ENCODE assay signal across 8 cellular contexts in the genomic region with DNA sequence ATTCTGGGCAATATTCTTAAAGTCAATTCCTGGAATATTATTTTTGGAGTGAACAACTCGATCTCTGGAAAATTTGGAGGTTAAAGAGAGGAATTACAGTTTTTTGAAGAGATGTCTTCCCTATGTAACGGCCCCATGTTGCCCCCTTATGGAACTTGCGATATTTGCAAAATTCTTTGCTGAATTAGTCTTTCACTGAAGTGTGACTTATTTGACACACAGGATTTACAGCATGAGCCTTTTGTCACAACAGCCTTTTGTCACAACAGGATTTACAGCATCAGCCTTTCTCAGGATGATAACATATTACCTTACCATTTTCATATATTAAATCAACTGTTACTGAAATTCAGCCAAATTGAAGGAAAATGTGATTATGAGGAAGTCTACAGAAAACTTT. TPM values are rescaled to one million over a fixed set of nuclear protein-coding genes. Genes with fewer than 3 reads are reported as not detected.
DNase-seq lines count a peak whose midpoint lies in the region; ATAC-seq and TF ChIP-seq lines count a peak whose summit lies in the region.

No MANE protein-coding gene starts in this region.

- POLR2A ChIA-PET in RWPE1 (lab: Yijun Ruan, JAX; ENCODE audit: low non-redundant PET): no interaction called here
- POLR2A ChIA-PET in naive thymus-derived CD8-positive, alpha-beta T cell (lab: Charles Lee): no interaction called here

- H3K4me3 Mint-ChIP-seq in naive thymus-derived CD8-positive, alpha-beta T cell: no peak overlapping the region

- H3K27ac Mint-ChIP-seq in naive thymus-derived CD8-positive, alpha-beta T cell: no peak overlapping the region

- H3K4me1 Mint-ChIP-seq in naive thymus-derived CD8-positive, alpha-beta T cell: peaks cover 9 to 24% (median 20%) of the 10 kb centered on the region in 4 donors

- no peak for ATAC-seq in naive thymus-derived CD8-positive, alpha-beta T cell
- no peak for ATAC-seq in HG03571 (IDR thresholded peaks at IDR 0.05; ENCODE audit: unreplicated experiment)

- CTCF ChIA-PET in RWPE1 (lab: Yijun Ruan, JAX): interaction anchor here (0.7 to 1.3 kb wide), 5 partner anchors 11 to 179 kb away, joined by 3 to 6 read pairs (median 4); no protein-coding TSS in a partner anchor

- H3K4me3 ChIP-seq in AG10803 (ENCODE audit: low read length): no peak overlapping the region
- H3K4me3 ChIP-seq in LNCaP clone FGC (ENCODE audit: low read depth, low read length): no peak overlapping the region

- H3K9me3 Mint-ChIP-seq in naive thymus-derived CD8-positive, alpha-beta T cell: no peaks in the 10 kb centered on the region

- TF ChIP-seq CTCF in AG10803 (conservative IDR thresholded peaks at IDR 0.05; ENCODE audit: low read length) (peak; percentile 71), GM13977 (IDR thresholded peaks at IDR 0.05; ENCODE audit: extremely low read depth, insufficient read depth, missing control alignments) (peak; percentile 50), LNCaP clone FGC (IDR thresholded peaks at IDR 0.05; ENCODE audit: control insufficient read depth, extremely low read depth, insufficient read depth) (peak; percentile 50), RWPE1 (conservative IDR thresholded peaks at IDR 0.05; ENCODE audit: low read depth) (peak; percentile 78)

- in situ Hi-C loops in GM13977 (cut with MboI; ENCODE audit: low pct_unique_long_range_greater_than_20kb, low sequenced_read_pairs, unreplicated experiment): loop anchor here (10.0 to 25.0 kb wide), 3 partner anchors 134 to 722 kb away; partner anchors contain the start of gene ARL14

- H3K27ac ChIP-seq in RWPE1: no peak overlapping the region

- peaks cover 6 to 26% (median 8%) of the 10 kb centered on the region in 5 donors for H3K27me3 Mint-ChIP-seq in naive thymus-derived CD8-positive, alpha-beta T cell

- peaks cover 0 to 6% (median 4%) of the 10 kb centered on the region in 3 donors for H3K36me3 Mint-ChIP-seq in naive thymus-derived CD8-positive, alpha-beta T cell

- DNase-seq in AG10803 (ENCODE audit: low read depth) (peak; percentile 40), GM13977 (ENCODE audit: low spot score) (no peak), LNCaP clone FGC (ENCODE audit: low read depth) (no peak), RWPE1 (ENCODE audit: low spot score) (peak; percentile 54), dermis microvascular lymphatic vessel endothelial cell (ENCODE audit: low read depth in 2 of 2) (peak; percentile 22 to 44), amniotic stem cell (lab: John Stamatoyannopoulos, UW) (no peak)
- peak in 7 of 10 donors; percentile 30 to 69 (median 56) for DNase-seq in naive thymus-derived CD8-positive, alpha-beta T cell

RNA-seq across cellular contexts. Expression of gene SPTSSB, which starts 37.8 kb away (rescaled TPM):
- not detected in 2 replicates for total RNA-seq in dermis microvascular lymphatic vessel endothelial cell
- total RNA-seq in naive thymus-derived CD8-positive, alpha-beta T cell: not detected
- polyA plus RNA-seq in naive thymus-derived CD8-positive, alpha-beta T cell: under 1 TPM in 2 of 3 donors, not detected in 1; 0.16 to 0.21 TPM

Comparison
In these comparisons a context has a peak if more than half of its experiments do, and no peak if none do; other contexts are left out.
1. DNase-seq: peak in AG10803 (single experiment), RWPE1 (single experiment), dermis microvascular lymphatic vessel endothelial cell (2 of 2) and naive thymus-derived CD8-positive, alpha-beta T cell (7 of 10); none in GM13977 (single experiment), LNCaP clone FGC (single experiment) and amniotic stem cell (single experiment).
2. Peak in every context shown above with its lines, with median percentiles within 50 percentile points of each other: CTCF ChIP-seq.